Comparison of ENCODE assay signal across 1 cellular context in the genomic region with DNA sequence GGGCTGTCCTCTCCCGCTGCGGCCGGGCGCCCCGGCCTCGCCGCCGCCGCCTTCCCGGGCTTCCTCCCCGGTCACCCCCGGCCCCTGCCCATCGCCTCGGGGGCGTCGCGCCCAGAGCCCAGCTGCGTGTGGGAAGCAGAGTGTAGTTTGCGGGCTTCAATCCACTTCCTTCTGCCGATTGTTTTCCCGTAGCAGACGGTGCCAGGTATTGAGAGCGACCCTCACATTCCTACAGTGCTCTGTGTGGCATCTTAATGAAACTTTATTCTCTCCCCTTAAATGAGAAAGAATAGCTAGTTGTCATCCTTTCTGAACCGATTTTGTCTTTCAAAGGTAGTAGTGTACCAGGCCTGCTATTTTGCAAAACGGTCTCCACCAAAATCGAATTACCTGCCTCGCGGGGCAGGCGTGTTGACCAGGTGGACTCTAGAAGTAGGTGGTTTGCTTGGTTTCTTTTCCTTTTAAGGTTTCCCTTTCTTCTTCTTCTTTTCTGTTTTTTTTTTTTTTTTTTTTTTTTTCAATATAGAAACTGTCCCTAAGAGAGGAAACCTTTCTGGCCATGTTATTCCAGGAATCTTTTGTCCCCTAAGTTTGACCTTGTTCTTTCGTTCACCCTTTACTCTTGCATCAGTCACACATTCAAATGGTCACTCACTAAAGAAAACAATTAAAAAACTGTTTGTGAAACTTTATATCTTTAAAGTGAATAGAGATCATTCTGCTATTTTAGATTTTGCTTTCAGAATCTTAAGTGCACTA.
A peak's percentile ranks its signal among the peaks of the same experiment; 100 is the strongest.
TF ChIP-seq lines count a peak whose summit lies in the region.

No MANE protein-coding gene starts in this region.

TF ChIP-seq in HepG2, 621 proteins besides CTCF, POLR2A, EP300 and RAD21 (continued from another document):
- TF ChIP-seq, protein P1, sequence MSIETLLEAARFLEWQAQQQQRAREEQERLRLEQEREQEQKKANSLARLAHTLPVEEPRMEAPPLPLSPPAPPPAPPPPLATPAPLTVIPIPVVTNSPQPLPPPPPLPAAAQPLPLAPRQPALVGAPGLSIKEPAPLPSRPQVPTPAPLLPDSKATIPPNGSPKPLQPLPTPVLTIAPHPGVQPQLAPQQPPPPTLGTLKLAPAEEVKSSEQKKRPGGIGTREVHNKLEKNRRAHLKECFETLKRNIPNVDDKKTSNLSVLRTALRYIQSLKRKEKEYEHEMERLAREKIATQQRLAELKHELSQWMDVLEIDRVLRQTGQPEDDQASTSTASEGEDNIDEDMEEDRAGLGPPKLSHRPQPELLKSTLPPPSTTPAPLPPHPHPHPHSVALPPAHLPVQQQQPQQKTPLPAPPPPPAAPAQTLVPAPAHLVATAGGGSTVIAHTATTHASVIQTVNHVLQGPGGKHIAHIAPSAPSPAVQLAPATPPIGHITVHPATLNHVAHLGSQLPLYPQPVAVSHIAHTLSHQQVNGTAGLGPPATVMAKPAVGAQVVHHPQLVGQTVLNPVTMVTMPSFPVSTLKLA (IDR thresholded peaks at IDR 0.05) = no peak
- TF ChIP-seq NONO (IDR thresholded peaks at IDR 0.05) (no peak), NONO (CRISPR knock-in tag; conservative IDR thresholded peaks at IDR 0.05) (no peak), SIN3A (IDR thresholded peaks at IDR 0.05; ENCODE audit: borderline replicate concordance, low read depth, low read length) (0 out of 2 replicates have a peak, but pooled peaks have one; percentile 38), PAX8 (CRISPR knock-in tag; IDR thresholded peaks at IDR 0.05; ENCODE audit: borderline replicate concordance) (no peak), SNAI1 (CRISPR knock-in tag; IDR thresholded peaks at IDR 0.05; ENCODE audit: borderline replicate concordance) (no peak), ARHGAP35 (CRISPR knock-in tag; IDR thresholded peaks at IDR 0.05; ENCODE audit: borderline replicate concordance) (no peak), FOXK1 (CRISPR knock-in tag; IDR thresholded peaks at IDR 0.05; ENCODE audit: borderline replicate concordance, low read depth) (no peak), ZNF766 (CRISPR knock-in tag; IDR thresholded peaks at IDR 0.05; ENCODE audit: borderline replicate concordance) (no peak), ELF3 (CRISPR knock-in tag; IDR thresholded peaks at IDR 0.05) (no peak), PLRG1 (conservative IDR thresholded peaks at IDR 0.05) (no peak), YEATS4 (CRISPR knock-in tag; IDR thresholded peaks at IDR 0.05; ENCODE audit: borderline replicate concordance) (peak; percentile 23; the same call in 1 of the 2 replicates), HOXA5 (CRISPR knock-in tag; IDR thresholded peaks at IDR 0.05) (no peak), ATRX (CRISPR knock-in tag; IDR thresholded peaks at IDR 0.05; ENCODE audit: borderline replicate concordance) (no peak), ZNF549 (CRISPR knock-in tag; IDR thresholded peaks at IDR 0.05) (no peak), ZNF557 (CRISPR knock-in tag; IDR thresholded peaks at IDR 0.05) (no peak), ZSCAN12 (CRISPR knock-in tag; IDR thresholded peaks at IDR 0.05) (no peak)
- TF ChIP-seq, protein P2, sequence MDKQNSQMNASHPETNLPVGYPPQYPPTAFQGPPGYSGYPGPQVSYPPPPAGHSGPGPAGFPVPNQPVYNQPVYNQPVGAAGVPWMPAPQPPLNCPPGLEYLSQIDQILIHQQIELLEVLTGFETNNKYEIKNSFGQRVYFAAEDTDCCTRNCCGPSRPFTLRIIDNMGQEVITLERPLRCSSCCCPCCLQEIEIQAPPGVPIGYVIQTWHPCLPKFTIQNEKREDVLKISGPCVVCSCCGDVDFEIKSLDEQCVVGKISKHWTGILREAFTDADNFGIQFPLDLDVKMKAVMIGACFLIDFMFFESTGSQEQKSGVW (CRISPR knock-in tag; IDR thresholded peaks at IDR 0.05; ENCODE audit: borderline replicate concordance) = no peak
- TF ChIP-seq, protein P3, sequence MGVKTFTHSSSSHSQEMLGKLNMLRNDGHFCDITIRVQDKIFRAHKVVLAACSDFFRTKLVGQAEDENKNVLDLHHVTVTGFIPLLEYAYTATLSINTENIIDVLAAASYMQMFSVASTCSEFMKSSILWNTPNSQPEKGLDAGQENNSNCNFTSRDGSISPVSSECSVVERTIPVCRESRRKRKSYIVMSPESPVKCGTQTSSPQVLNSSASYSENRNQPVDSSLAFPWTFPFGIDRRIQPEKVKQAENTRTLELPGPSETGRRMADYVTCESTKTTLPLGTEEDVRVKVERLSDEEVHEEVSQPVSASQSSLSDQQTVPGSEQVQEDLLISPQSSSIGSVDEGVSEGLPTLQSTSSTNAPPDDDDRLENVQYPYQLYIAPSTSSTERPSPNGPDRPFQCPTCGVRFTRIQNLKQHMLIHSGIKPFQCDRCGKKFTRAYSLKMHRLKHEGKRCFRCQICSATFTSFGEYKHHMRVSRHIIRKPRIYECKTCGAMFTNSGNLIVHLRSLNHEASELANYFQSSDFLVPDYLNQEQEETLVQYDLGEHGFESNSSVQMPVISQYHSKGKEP (CRISPR knock-in tag; IDR thresholded peaks at IDR 0.05) = no peak
- TF ChIP-seq, protein P4, sequence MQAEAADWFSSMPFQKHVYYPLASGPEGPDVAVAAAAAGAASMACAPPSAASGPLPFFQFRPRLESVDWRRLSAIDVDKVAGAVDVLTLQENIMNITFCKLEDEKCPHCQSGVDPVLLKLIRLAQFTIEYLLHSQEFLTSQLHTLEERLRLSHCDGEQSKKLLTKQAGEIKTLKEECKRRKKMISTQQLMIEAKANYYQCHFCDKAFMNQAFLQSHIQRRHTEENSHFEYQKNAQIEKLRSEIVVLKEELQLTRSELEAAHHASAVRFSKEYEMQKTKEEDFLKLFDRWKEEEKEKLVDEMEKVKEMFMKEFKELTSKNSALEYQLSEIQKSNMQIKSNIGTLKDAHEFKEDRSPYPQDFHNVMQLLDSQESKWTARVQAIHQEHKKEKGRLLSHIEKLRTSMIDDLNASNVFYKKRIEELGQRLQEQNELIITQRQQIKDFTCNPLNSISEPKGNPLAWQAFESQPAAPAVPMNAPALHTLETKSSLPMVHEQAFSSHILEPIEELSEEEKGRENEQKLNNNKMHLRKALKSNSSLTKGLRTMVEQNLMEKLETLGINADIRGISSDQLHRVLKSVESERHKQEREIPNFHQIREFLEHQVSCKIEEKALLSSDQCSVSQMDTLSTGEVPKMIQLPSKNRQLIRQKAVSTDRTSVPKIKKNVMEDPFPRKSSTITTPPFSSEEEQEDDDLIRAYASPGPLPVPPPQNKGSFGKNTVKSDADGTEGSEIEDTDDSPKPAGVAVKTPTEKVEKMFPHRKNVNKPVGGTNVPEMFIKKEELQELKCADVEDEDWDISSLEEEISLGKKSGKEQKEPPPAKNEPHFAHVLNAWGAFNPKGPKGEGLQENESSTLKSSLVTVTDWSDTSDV (CRISPR knock-in tag; IDR thresholded peaks at IDR 0.05) = no peak
- TF ChIP-seq, protein P5, sequence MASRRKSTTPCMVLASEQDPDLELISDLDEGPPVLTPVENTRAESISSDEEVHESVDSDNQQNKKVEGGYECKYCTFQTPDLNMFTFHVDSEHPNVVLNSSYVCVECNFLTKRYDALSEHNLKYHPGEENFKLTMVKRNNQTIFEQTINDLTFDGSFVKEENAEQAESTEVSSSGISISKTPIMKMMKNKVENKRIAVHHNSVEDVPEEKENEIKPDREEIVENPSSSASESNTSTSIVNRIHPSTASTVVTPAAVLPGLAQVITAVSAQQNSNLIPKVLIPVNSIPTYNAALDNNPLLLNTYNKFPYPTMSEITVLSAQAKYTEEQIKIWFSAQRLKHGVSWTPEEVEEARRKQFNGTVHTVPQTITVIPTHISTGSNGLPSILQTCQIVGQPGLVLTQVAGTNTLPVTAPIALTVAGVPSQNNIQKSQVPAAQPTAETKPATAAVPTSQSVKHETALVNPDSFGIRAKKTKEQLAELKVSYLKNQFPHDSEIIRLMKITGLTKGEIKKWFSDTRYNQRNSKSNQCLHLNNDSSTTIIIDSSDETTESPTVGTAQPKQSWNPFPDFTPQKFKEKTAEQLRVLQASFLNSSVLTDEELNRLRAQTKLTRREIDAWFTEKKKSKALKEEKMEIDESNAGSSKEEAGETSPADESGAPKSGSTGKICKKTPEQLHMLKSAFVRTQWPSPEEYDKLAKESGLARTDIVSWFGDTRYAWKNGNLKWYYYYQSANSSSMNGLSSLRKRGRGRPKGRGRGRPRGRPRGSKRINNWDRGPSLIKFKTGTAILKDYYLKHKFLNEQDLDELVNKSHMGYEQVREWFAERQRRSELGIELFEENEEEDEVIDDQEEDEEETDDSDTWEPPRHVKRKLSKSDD (CRISPR knock-in tag; IDR thresholded peaks at IDR 0.05; ENCODE audit: low read depth) = no peak
- TF ChIP-seq, protein P6, sequence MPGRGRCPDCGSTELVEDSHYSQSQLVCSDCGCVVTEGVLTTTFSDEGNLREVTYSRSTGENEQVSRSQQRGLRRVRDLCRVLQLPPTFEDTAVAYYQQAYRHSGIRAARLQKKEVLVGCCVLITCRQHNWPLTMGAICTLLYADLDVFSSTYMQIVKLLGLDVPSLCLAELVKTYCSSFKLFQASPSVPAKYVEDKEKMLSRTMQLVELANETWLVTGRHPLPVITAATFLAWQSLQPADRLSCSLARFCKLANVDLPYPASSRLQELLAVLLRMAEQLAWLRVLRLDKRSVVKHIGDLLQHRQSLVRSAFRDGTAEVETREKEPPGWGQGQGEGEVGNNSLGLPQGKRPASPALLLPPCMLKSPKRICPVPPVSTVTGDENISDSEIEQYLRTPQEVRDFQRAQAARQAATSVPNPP (CRISPR knock-in tag; IDR thresholded peaks at IDR 0.05) = no peak
- TF ChIP-seq, protein P7, sequence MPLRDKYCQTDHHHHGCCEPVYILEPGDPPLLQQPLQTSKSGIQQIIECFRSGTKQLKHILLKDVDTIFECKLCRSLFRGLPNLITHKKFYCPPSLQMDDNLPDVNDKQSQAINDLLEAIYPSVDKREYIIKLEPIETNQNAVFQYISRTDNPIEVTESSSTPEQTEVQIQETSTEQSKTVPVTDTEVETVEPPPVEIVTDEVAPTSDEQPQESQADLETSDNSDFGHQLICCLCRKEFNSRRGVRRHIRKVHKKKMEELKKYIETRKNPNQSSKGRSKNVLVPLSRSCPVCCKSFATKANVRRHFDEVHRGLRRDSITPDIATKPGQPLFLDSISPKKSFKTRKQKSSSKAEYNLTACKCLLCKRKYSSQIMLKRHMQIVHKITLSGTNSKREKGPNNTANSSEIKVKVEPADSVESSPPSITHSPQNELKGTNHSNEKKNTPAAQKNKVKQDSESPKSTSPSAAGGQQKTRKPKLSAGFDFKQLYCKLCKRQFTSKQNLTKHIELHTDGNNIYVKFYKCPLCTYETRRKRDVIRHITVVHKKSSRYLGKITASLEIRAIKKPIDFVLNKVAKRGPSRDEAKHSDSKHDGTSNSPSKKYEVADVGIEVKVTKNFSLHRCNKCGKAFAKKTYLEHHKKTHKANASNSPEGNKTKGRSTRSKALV (CRISPR knock-in tag; IDR thresholded peaks at IDR 0.05) = 0 out of 2 replicates have a peak, but pooled peaks have one; percentile 24
